Comparison of ENCODE assay signal across 10 cellular contexts in genomic region chr1:12614402-12615165, GRCh38. TPM values are rescaled to one million over a fixed set of nuclear protein-coding genes. Genes with fewer than 3 reads are reported as not detected.
A peak's percentile ranks its signal among the peaks of the same experiment; 100 is the strongest.
DNase-seq lines count a peak whose midpoint lies in the region; ATAC-seq and TF ChIP-seq lines count a peak whose summit lies in the region.
"Had no signal": no experiment of that assay in that cellular context is flagged by ENCODE, and none has a peak within 500 bp of the region (broad histone marks: within the 10 kb centered on the region; RNA-seq: fewer than 3 reads in every experiment).

No MANE protein-coding gene starts in this region.

- H3K36me3 ChIP-seq in HEK293 (ENCODE audit: control insufficient read depth in 2 of 2, insufficient read depth in 1 of 2, low read length in 2 of 2) (peaks cover 0 to 20% of the 10 kb centered on the region in 2 experiments; a peak in 1 of 3 replicates), OCI-LY7 (ENCODE audit: insufficient read depth, low read length) (no peaks in the 10 kb centered on the region)

- no peak overlapping the region for H2AFZ ChIP-seq in OCI-LY7 (ENCODE audit: low read length)

- H3K27ac ChIP-seq in HEK293 (ENCODE audit: extremely low read depth, low read depth, low read length) (no peak overlapping the region), OCI-LY7 (ENCODE audit: low read depth, low read length, poor library complexity, severe bottlenecking) (no peak overlapping the region)
- H3K27ac ChIP-seq: SK-N-MC had no signal

- peak; percentile 20; the same call in 1 of the 2 replicates for TF ChIP-seq CTCF in HEK293 (tag by site-specific recombination; IDR thresholded peaks at IDR 0.05)
- TF ChIP-seq CTCF in OCI-LY7 (conservative IDR thresholded peaks at IDR 0.05; ENCODE audit: low read length) = no peak

- H3K4me2 ChIP-seq in OCI-LY7 (ENCODE audit: low read length) = no peak overlapping the region

- H3K9me2 ChIP-seq in OCI-LY7 (ENCODE audit: insufficient read depth, low read length) = no peaks in the 10 kb centered on the region

- H3K4me1 ChIP-seq in HEK293 (ENCODE audit: control insufficient read depth, insufficient read depth, low read length) (peaks cover 9% of the 10 kb centered on the region), OCI-LY7 (ENCODE audit: insufficient read depth, low read length, poor library complexity, severe bottlenecking) (no peaks in the 10 kb centered on the region)

- CTCF ChIA-PET in HEK293 (lab: Yijun Ruan, JAX) (interaction anchor here (0.6 to 1.7 kb wide), 4 partner anchors 8 to 300 kb away, joined by 3 to 7 read pairs (median 4); no protein-coding TSS in a partner anchor), OCI-LY7 (lab: Charles Lee; ENCODE audit: unreplicated experiment) (no interaction called here)

- DNase-seq in activated naive CD8-positive, alpha-beta T cell treated with anti-CD3 and anti-CD28 coated beads for 36 hours = no peak
- DNase-seq in immature natural killer cell (no peak), OCI-LY7 (ENCODE audit: low spot score) (no peak), activated gamma-delta T cell treated with Interleukin-2 at 50 U/mL for 16 hours (no peak)
- no peak for DNase-seq in stimulated activated naive B cell treated with anti-CD40 and anti-IgM and Interleukin-4, amounts not matched to agents 10 μg/mL and 1 μg/mL and 100 μg/mL, for 72 hours
- DNase-seq in activated CD8-positive, alpha-beta memory T cell treated with anti-CD3 and anti-CD28 coated beads, Interleukin-2, amount 50 U/mL, for 48 hours = no peak
- DNase-seq: cerebellar nuclear complex had no signal

- H3K4me3 ChIP-seq in HEK293 (ENCODE audit: low read depth, low read length) (no peak overlapping the region), OCI-LY7 (ENCODE audit: low read depth, low read length, poor library complexity, severe bottlenecking) (no peak overlapping the region)

- POLR2A ChIA-PET in HEK293 (lab: Yijun Ruan, JAX) = interaction anchor here (0.6 to 5.7 kb wide), 6 partner anchors 10 to 136 kb away, joined by 3 to 101 read pairs (median 29); no protein-coding TSS in a partner anchor
- POLR2A ChIA-PET in OCI-LY7 (lab: Charles Lee) = interaction anchor here (0.8 kb wide), 1 partner anchor 15 kb away, joined by 4 read pairs; no protein-coding TSS in a partner anchor

- H4K20me1 ChIP-seq in OCI-LY7 (ENCODE audit: insufficient read depth, low read length) = no peaks in the 10 kb centered on the region

- H3K27ac Mint-ChIP-seq in activated naive CD8-positive, alpha-beta T cell treated with anti-CD3 and anti-CD28 coated beads for 36 hours = peak overlapping the region; percentile 81
- peak overlapping the region; percentile 81 to 98 (median 92) for H3K27ac Mint-ChIP-seq in immature natural killer cell
- peak overlapping the region; percentile 28 for H3K27ac Mint-ChIP-seq in stimulated activated naive B cell treated with anti-CD40 and anti-IgM and Interleukin-4, amounts not matched to agents 10 μg/mL and 1 μg/mL and 100 μg/mL, for 72 hours

- peaks cover 5% of the 10 kb centered on the region for H3K27me3 Mint-ChIP-seq in activated naive CD8-positive, alpha-beta T cell treated with anti-CD3 and anti-CD28 coated beads for 36 hours
- H3K27me3 Mint-ChIP-seq in immature natural killer cell (ENCODE audit: low read depth in 3 of 3) = peaks cover 20 to 33% (median 28%) of the 10 kb centered on the region in 3 donors
- H3K27me3 Mint-ChIP-seq in stimulated activated naive B cell treated with anti-CD40 and anti-IgM and Interleukin-4, amounts not matched to agents 10 μg/mL and 1 μg/mL and 100 μg/mL, for 72 hours = peaks cover 0 to 11% of the 10 kb centered on the region in 2 donors

- no peaks in the 10 kb centered on the region for H3K9me3 ChIP-seq in HEK293 (ENCODE audit: control insufficient read depth, insufficient read depth, low read depth, low read length)
- H3K9me3 ChIP-seq in OCI-LY7 (ENCODE audit: low read length) = no peaks in the 10 kb centered on the region

- no TSS peak for BruUV-seq in OCI-LY7 (replicated peaks; lab: Mats Ljungman, UMichigan)

- intact Hi-C loops in OCI-LY7 (cut with micrococcal nuclease; ENCODE audit: unreplicated experiment) = no loop called here

- H3K9me3 Mint-ChIP-seq in activated naive CD8-positive, alpha-beta T cell treated with anti-CD3 and anti-CD28 coated beads for 36 hours = no peaks in the 10 kb centered on the region
- H3K9me3 Mint-ChIP-seq in immature natural killer cell = no peaks in the 10 kb centered on the region
- no peaks in the 10 kb centered on the region for H3K9me3 Mint-ChIP-seq in stimulated activated naive B cell treated with anti-CD40 and anti-IgM and Interleukin-4, amounts not matched to agents 10 μg/mL and 1 μg/mL and 100 μg/mL, for 72 hours

- peak overlapping the region; percentile 96 for H3K4me3 Mint-ChIP-seq in activated naive CD8-positive, alpha-beta T cell treated with anti-CD3 and anti-CD28 coated beads for 36 hours
- H3K4me3 Mint-ChIP-seq in immature natural killer cell = peak overlapping the region; percentile 97 to 100 (median 99)
- H3K4me3 Mint-ChIP-seq in stimulated activated naive B cell treated with anti-CD40 and anti-IgM and Interleukin-4, amounts not matched to agents 10 μg/mL and 1 μg/mL and 100 μg/mL, for 72 hours = peak overlapping the region; percentile 97 to 98

- peaks cover 78% of the 10 kb centered on the region for H3K36me3 Mint-ChIP-seq in activated naive CD8-positive, alpha-beta T cell treated with anti-CD3 and anti-CD28 coated beads for 36 hours
- peaks cover 15 to 18% (median 18%) of the 10 kb centered on the region in 3 donors for H3K36me3 Mint-ChIP-seq in immature natural killer cell
- H3K36me3 Mint-ChIP-seq in stimulated activated naive B cell treated with anti-CD40 and anti-IgM and Interleukin-4, amounts not matched to agents 10 μg/mL and 1 μg/mL and 100 μg/mL, for 72 hours = peaks cover 62 to 72% of the 10 kb centered on the region in 2 donors

- ATAC-seq in stimulated activated naive B cell treated with anti-CD40 and anti-IgM and Interleukin-4, amounts not matched to agents 10 μg/mL and 1 μg/mL and 100 μg/mL, for 72 hours (replicated peaks) = no peak

- H3K4me1 Mint-ChIP-seq in activated naive CD8-positive, alpha-beta T cell treated with anti-CD3 and anti-CD28 coated beads for 36 hours = peaks cover 52% of the 10 kb centered on the region
- peaks cover 76 to 83% of the 10 kb centered on the region in 2 donors for H3K4me1 Mint-ChIP-seq in immature natural killer cell
- peaks cover 43 to 68% of the 10 kb centered on the region in 2 donors for H3K4me1 Mint-ChIP-seq in stimulated activated naive B cell treated with anti-CD40 and anti-IgM and Interleukin-4, amounts not matched to agents 10 μg/mL and 1 μg/mL and 100 μg/mL, for 72 hours

- H3K79me2 ChIP-seq in OCI-LY7 (ENCODE audit: insufficient read depth, low read depth, low read length) = no peaks in the 10 kb centered on the region

TF ChIP-seq in HEK293, 187 proteins besides CTCF, POLR2A, EP300 and RAD21:
- TF ChIP-seq OSR2 (tag by site-specific recombination; IDR thresholded peaks at IDR 0.05) (peak; percentile 67), ZSCAN30 (tag by site-specific recombination; IDR thresholded peaks at IDR 0.05) (no peak), GLIS2 (tag by site-specific recombination; IDR thresholded peaks at IDR 0.05) (peak; percentile 18; the same call in 1 of the 2 replicates), ZNF18 (tag by site-specific recombination; IDR thresholded peaks at IDR 0.05) (peak; percentile 28; the same call in 1 of the 2 replicates)

RNA-seq across cellular contexts. Expression of gene DHRS3, which starts 3.4 kb away (rescaled TPM):
- total RNA-seq in activated naive CD8-positive, alpha-beta T cell treated with anti-CD3 and anti-CD28 coated beads for 36 hours = 100 to 1,000 TPM; 163 to 167 TPM
- polyA plus RNA-seq in immature natural killer cell = 100 to 1,000 TPM in 1 of 3 donors, 10 to 100 TPM in 2; 70.3 to 116 (median 74.3) TPM
- not detected in 2 replicates for total RNA-seq in OCI-LY7 (2014; rRNA removed; shearing (Covaris generic))
- total RNA-seq in OCI-LY7 (2022) = not detected in 2 replicates

RNA-seq across cellular contexts. Expression of gene AADACL4, which starts 29.3 kb away (rescaled TPM):
- not detected for total RNA-seq in activated naive CD8-positive, alpha-beta T cell treated with anti-CD3 and anti-CD28 coated beads for 36 hours
- not detected for polyA plus RNA-seq in immature natural killer cell
- total RNA-seq in OCI-LY7 (2014; rRNA removed; shearing (Covaris generic)) = not detected in 2 replicates
- total RNA-seq in OCI-LY7 (2022) = not detected in 2 replicates
- total RNA-seq: mucosa of gallbladder had no signal

Comparison
In these comparisons a context has a peak if more than half of its experiments do, and no peak if none do; other contexts are left out.
1. H3K27ac Mint-ChIP-seq: peak in every context shown above with its lines; median percentile 92 in immature natural killer cell; 81 in activated naive CD8-positive, alpha-beta T cell treated with anti-CD3 and anti-CD28 coated beads for 36 hours; 28 in stimulated activated naive B cell treated with anti-CD40 and anti-IgM and Interleukin-4, amounts not matched to agents 10 μg/mL and 1 μg/mL and 100 μg/mL, for 72 hours.
2. RNA of gene DHRS3, which starts 3.4 kb away (total RNA-seq): 163 to 167 TPM in activated naive CD8-positive, alpha-beta T cell treated with anti-CD3 and anti-CD28 coated beads for 36 hours; not detected in OCI-LY7; every median in the first group is over 100 times any median in the second.
3. Peak in every context shown above with its lines, with median percentiles within 50 percentile points of each other: H3K4me3 Mint-ChIP-seq.